8 cellular contexts compared by ENCODE assay signal in the genomic region with DNA sequence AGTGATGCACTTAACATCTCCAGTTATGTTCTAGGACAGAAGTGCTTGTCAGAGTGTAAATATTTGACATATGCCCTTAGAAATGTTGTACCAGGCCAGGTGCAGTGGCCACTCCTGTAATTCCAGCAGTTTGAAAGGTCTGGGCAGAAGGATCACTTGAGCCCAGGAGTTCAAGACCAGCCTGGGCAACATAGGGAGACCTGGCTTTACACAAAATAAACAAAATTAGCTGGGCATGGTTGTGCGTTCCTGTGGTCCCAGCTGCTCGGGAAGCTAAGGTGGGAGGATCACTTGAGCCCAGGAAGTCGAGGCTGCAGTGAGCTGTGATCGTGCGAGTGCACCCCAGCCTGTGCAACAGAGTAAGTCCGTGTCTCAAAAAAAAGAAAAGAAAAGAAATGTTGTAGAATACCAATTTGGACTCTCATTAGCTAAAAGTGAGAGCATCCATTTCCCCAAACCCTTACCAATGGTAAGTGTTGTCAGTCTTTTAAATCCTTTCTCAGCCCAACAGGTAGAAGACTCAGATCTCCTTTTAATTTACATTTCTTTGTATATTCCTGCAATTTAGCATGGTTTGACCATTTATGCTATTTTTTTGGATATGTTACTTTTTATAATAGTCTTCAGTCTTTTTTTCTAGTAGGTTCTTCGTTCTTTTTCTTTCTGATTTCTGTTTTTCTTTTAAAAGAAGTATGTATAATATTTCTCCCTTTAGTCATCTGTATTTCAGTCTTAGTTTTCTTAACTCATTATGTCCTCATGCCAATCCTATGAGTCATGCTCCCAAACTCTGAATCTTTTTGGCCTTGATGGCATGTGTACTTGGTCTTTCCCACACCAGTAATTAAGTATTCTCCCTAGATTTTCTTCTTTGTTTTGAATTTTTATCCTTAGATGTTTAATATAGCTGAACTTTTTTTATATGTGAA.
A peak's percentile ranks its signal among the peaks of the same experiment; 100 is the strongest.
DNase-seq lines count a peak whose midpoint lies in the region; ATAC-seq and TF ChIP-seq lines count a peak whose summit lies in the region.

No MANE protein-coding gene starts in this region.

- H3K27me3 ChIP-seq in RWPE2 (ENCODE audit: insufficient read depth, poor library complexity, severe bottlenecking) (no peaks in the 10 kb centered on the region), psoas muscle (ENCODE audit: insufficient read depth in 3 of 3, low read length in 2 of 3) (no peaks in the 10 kb centered on the region)

- H3K4me3 ChIP-seq in RWPE2 (ENCODE audit: severe bottlenecking) (no peak overlapping the region), psoas muscle (no peak overlapping the region)

- H3K27ac ChIP-seq in RWPE2 (ENCODE audit: poor library complexity, severe bottlenecking): peak overlapping the region; percentile 85
- peak overlapping the region; percentile 1 for H3K27ac ChIP-seq in psoas muscle

- ATAC-seq in RWPE2 (ENCODE audit: low read depth): peak; percentile 85
- peak in 1 of 4 donors; percentile 50 for ATAC-seq in psoas muscle
- ATAC-seq in HG03521 (IDR thresholded peaks at IDR 0.05; ENCODE audit: unreplicated experiment): no peak
- ATAC-seq in GM21737 (IDR thresholded peaks at IDR 0.05; ENCODE audit: unreplicated experiment): no peak

- H3K36me3 ChIP-seq in RWPE2 (ENCODE audit: low read depth) (peaks cover 3% of the 10 kb centered on the region; the same call in 1 of the 2 replicates), psoas muscle (ENCODE audit: insufficient read depth in 1 of 2, low read depth in 1 of 2) (no peaks in the 10 kb centered on the region)

- peaks cover 14% of the 10 kb centered on the region for H3K4me1 ChIP-seq in RWPE2 (ENCODE audit: insufficient read depth, poor library complexity, severe bottlenecking)
- peaks cover 10% of the 10 kb centered on the region for H3K4me1 ChIP-seq in psoas muscle

- no peak for TF ChIP-seq CTCF in RWPE2 (IDR thresholded peaks at IDR 0.05; ENCODE audit: poor library complexity, severe bottlenecking)
- no peak for TF ChIP-seq CTCF in psoas muscle (IDR thresholded peaks at IDR 0.05)

- peak; percentile 93 for DNase-seq in GM04503 (ENCODE audit: low read depth)
- DNase-seq in RWPE2 (ENCODE audit: low spot score): no peak
- DNase-seq in fibroblast of peridontal ligament (ENCODE audit: extremely low read depth): peak; percentile 100
- no peak for DNase-seq in psoas muscle
- no peak for DNase-seq in posterior cingulate gyrus
- no peak for DNase-seq in activated CD8-positive, alpha-beta memory T cell treated with anti-CD3 and anti-CD28 coated beads for 24 hours

- H3K9me3 ChIP-seq in RWPE2 (ENCODE audit: severe bottlenecking) (peaks cover under 1% of the 10 kb centered on the region), psoas muscle (no peaks in the 10 kb centered on the region)

- intact Hi-C loops in psoas muscle (cut with DNase I): no loop called here
- intact Hi-C loops in posterior cingulate gyrus (cut with DNase I): no loop called here

- 69 to 70% (median 70%) methylated on average over 7 of the region's 7 CpGs for WGBS in psoas muscle, 3 donors

Comparison
In these comparisons a context has a peak if more than half of its experiments do, and no peak if none do; other contexts are left out.
1. DNase-seq: peak in GM04503 (single experiment) and fibroblast of peridontal ligament (single experiment); none in RWPE2 (single experiment), psoas muscle (0 of 2), posterior cingulate gyrus (0 of 10) and activated CD8-positive, alpha-beta memory T cell treated with anti-CD3 and anti-CD28 coated beads for 24 hours (single experiment).